In the genomic region with DNA sequence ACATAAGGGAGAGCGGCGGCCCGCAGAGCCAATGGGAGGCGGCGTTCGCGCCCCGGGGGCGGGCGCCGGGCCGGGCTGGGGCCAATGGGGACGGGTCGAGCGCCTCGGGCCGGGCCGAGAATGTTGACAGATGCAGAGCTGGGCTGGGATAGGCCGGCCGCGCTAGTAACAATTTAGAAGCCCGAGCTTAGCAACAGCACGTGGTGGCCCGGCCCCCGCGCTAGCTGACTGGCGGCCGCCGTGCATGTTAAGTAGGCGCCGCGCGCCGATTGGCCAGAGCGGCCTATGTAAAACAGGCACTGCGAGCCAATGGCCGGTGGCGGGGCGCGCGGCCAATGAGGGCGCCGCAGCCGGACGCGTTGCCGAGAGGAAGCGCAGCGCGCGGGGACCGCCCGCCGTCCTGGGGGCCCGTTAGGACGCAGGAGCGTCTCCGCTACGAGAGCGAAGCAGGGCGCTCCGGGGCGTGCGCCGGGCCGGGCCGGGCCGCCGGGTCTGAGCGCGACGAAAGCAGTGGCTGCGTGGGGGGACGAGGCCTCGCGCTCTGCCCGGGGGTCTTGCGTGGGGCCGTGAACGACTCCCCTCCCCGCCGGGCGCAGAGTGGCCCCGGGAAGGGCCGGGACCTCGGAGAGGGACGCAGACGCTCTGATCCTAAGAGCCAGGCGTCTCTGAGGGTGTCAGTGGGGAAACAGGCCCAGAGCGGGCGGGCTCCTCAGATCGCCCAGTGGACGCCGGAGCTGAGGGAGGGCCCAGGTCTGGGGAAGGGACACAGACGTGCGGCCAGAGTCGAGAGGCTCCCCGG, we compare ENCODE assay signal across 1 cellular context.
TF ChIP-seq lines count a peak whose summit lies in the region.

No MANE protein-coding gene starts in this region.

TF ChIP-seq in SK-N-SH, 30 proteins besides CTCF, POLR2A, EP300 and RAD21 (continued from another document):
- TF ChIP-seq, protein P1, sequence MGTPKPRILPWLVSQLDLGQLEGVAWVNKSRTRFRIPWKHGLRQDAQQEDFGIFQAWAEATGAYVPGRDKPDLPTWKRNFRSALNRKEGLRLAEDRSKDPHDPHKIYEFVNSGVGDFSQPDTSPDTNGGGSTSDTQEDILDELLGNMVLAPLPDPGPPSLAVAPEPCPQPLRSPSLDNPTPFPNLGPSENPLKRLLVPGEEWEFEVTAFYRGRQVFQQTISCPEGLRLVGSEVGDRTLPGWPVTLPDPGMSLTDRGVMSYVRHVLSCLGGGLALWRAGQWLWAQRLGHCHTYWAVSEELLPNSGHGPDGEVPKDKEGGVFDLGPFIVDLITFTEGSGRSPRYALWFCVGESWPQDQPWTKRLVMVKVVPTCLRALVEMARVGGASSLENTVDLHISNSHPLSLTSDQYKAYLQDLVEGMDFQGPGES (IDR thresholded peaks at IDR 0.05; ENCODE audit: low read depth, low read length): peak; percentile 73
- TF ChIP-seq FOSL2 (IDR thresholded peaks at IDR 0.05; ENCODE audit: borderline replicate concordance, low read depth) (no peak), SMC3 (IDR thresholded peaks at IDR 0.05; ENCODE audit: low read depth, low read length) (no peak), RFX5 (IDR thresholded peaks at IDR 0.05; ENCODE audit: low read length) (peak; percentile 97), MXI1 (IDR thresholded peaks at IDR 0.05; ENCODE audit: low read depth, low read length) (peak; percentile 84), EZH2phosphoT487 (IDR thresholded peaks at IDR 0.05; ENCODE audit: borderline replicate concordance, low read depth) (no peak), RCOR1 (IDR thresholded peaks at IDR 0.05; ENCODE audit: low read length) (no peak), SIN3A (IDR thresholded peaks at IDR 0.05; ENCODE audit: borderline replicate concordance, low read depth, low read length) (no peak), TCF12 (IDR thresholded peaks at IDR 0.05) (no peak), ELF1 (IDR thresholded peaks at IDR 0.05) (peak; percentile 56; the same call in 1 of the 2 replicates), MEF2A (IDR thresholded peaks at IDR 0.05; ENCODE audit: borderline replicate concordance, low read depth) (no peak), FOXJ3 (CRISPR knock-in tag; IDR thresholded peaks at IDR 0.05) (no peak), GABPA (IDR thresholded peaks at IDR 0.05; ENCODE audit: low read depth) (no peak), TEAD4 (IDR thresholded peaks at IDR 0.05; ENCODE audit: borderline replicate concordance, insufficient read depth) (no peak), YY1 (IDR thresholded peaks at IDR 0.05; ENCODE audit: low read depth) (no peak), RXRA (IDR thresholded peaks at IDR 0.05; ENCODE audit: borderline replicate concordance, low read depth) (no peak)
- TF ChIP-seq, protein P2, sequence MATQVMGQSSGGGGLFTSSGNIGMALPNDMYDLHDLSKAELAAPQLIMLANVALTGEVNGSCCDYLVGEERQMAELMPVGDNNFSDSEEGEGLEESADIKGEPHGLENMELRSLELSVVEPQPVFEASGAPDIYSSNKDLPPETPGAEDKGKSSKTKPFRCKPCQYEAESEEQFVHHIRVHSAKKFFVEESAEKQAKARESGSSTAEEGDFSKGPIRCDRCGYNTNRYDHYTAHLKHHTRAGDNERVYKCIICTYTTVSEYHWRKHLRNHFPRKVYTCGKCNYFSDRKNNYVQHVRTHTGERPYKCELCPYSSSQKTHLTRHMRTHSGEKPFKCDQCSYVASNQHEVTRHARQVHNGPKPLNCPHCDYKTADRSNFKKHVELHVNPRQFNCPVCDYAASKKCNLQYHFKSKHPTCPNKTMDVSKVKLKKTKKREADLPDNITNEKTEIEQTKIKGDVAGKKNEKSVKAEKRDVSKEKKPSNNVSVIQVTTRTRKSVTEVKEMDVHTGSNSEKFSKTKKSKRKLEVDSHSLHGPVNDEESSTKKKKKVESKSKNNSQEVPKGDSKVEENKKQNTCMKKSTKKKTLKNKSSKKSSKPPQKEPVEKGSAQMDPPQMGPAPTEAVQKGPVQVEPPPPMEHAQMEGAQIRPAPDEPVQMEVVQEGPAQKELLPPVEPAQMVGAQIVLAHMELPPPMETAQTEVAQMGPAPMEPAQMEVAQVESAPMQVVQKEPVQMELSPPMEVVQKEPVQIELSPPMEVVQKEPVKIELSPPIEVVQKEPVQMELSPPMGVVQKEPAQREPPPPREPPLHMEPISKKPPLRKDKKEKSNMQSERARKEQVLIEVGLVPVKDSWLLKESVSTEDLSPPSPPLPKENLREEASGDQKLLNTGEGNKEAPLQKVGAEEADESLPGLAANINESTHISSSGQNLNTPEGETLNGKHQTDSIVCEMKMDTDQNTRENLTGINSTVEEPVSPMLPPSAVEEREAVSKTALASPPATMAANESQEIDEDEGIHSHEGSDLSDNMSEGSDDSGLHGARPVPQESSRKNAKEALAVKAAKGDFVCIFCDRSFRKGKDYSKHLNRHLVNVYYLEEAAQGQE (IDR thresholded peaks at IDR 0.05; ENCODE audit: low read depth, low read length): no peak
- TF ChIP-seq, protein P3, sequence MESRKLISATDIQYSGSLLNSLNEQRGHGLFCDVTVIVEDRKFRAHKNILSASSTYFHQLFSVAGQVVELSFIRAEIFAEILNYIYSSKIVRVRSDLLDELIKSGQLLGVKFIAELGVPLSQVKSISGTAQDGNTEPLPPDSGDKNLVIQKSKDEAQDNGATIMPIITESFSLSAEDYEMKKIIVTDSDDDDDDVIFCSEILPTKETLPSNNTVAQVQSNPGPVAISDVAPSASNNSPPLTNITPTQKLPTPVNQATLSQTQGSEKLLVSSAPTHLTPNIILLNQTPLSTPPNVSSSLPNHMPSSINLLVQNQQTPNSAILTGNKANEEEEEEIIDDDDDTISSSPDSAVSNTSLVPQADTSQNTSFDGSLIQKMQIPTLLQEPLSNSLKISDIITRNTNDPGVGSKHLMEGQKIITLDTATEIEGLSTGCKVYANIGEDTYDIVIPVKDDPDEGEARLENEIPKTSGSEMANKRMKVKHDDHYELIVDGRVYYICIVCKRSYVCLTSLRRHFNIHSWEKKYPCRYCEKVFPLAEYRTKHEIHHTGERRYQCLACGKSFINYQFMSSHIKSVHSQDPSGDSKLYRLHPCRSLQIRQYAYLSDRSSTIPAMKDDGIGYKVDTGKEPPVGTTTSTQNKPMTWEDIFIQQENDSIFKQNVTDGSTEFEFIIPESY (IDR thresholded peaks at IDR 0.05; ENCODE audit: borderline replicate concordance, low read depth): no peak
- TF ChIP-seq, protein P4, sequence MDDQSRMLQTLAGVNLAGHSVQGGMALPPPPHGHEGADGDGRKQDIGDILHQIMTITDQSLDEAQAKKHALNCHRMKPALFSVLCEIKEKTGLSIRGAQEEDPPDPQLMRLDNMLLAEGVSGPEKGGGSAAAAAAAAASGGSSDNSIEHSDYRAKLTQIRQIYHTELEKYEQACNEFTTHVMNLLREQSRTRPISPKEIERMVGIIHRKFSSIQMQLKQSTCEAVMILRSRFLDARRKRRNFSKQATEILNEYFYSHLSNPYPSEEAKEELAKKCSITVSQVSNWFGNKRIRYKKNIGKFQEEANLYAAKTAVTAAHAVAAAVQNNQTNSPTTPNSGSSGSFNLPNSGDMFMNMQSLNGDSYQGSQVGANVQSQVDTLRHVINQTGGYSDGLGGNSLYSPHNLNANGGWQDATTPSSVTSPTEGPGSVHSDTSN (IDR thresholded peaks at IDR 0.05): peak; percentile 99
- TF ChIP-seq, protein P5, sequence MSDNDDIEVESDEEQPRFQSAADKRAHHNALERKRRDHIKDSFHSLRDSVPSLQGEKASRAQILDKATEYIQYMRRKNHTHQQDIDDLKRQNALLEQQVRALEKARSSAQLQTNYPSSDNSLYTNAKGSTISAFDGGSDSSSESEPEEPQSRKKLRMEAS (IDR thresholded peaks at IDR 0.05; ENCODE audit: low read depth): peak; percentile 57
